Comparison of ENCODE assay signal across 1 cellular context in genomic region chr5:7868773-7869473, GRCh38.
TF ChIP-seq lines count a peak whose summit lies in the region.

A gene with protein sequence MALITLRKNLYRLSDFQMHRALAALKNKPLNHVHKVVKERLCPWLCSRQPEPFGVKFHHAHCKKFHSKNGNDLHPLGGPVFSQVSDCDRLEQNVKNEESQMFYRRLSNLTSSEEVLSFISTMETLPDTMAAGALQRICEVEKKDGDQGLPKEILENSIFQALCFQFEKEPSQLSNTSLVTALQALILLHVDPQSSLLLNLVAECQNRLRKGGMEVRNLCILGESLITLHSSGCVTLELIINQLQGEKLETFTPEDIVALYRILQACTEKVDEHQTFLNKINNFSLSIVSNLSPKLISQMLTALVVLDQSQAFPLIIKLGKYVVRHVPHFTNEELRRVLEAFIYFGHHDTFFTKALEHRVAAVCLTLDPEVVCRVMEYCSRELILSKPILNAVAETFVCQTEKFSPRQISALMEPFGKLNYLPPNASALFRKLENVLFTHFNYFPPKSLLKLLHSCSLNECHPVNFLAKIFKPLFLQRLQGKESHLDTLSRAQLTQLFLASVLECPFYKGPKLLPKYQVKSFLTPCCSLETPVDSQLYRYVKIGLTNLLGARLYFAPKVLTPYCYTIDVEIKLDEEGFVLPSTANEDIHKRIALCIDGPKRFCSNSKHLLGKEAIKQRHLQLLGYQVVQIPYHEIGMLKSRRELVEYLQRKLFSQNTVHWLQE (minus strand): TSS chr5:7869031. CDS start chr5:7868083, 948 bp downstream.
TSS of gene MTRR (plus strand) at chr5:7869148. CDS start at chr5:7870795, 1,647 bp downstream.

TF ChIP-seq in K562, 482 proteins besides CTCF, POLR2A, EP300 and RAD21 (continued from another document and continues in another):
- TF ChIP-seq, protein P1, sequence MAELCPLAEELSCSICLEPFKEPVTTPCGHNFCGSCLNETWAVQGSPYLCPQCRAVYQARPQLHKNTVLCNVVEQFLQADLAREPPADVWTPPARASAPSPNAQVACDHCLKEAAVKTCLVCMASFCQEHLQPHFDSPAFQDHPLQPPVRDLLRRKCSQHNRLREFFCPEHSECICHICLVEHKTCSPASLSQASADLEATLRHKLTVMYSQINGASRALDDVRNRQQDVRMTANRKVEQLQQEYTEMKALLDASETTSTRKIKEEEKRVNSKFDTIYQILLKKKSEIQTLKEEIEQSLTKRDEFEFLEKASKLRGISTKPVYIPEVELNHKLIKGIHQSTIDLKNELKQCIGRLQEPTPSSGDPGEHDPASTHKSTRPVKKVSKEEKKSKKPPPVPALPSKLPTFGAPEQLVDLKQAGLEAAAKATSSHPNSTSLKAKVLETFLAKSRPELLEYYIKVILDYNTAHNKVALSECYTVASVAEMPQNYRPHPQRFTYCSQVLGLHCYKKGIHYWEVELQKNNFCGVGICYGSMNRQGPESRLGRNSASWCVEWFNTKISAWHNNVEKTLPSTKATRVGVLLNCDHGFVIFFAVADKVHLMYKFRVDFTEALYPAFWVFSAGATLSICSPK (IDR thresholded peaks at IDR 0.05; ENCODE audit: borderline replicate concordance) = no peak
- TF ChIP-seq ETV6 (IDR thresholded peaks at IDR 0.05; ENCODE audit: borderline replicate concordance in 1 of 2, low read depth in 2 of 2, low read length in 1 of 2) (no peak), ETV6 (CRISPR knock-in tag; IDR thresholded peaks at IDR 0.05; ENCODE audit: borderline replicate concordance) (no peak), HOXB6 (CRISPR knock-in tag; IDR thresholded peaks at IDR 0.05; ENCODE audit: borderline replicate concordance) (no peak), PHF20 (IDR thresholded peaks at IDR 0.05; ENCODE audit: partially characterized antibody) (peak; percentile 13), ZNF780A (CRISPR knock-in tag; IDR thresholded peaks at IDR 0.05) (no peak), NFIC (IDR thresholded peaks at IDR 0.05) (peak; percentile 48), ADNP (tag; IDR thresholded peaks at IDR 0.05) (no peak), VEZF1 (CRISPR knock-in tag; IDR thresholded peaks at IDR 0.05) (no peak; the same call in 1 of the 2 replicates), TOE1 (IDR thresholded peaks at IDR 0.05; ENCODE audit: borderline replicate concordance) (peak; percentile 86), TOE1 (CRISPR knock-in tag; IDR thresholded peaks at IDR 0.05; ENCODE audit: borderline replicate concordance, low read depth) (no peak), ILF3 (IDR thresholded peaks at IDR 0.05; ENCODE audit: borderline replicate concordance) (no peak), ZBTB8A (IDR thresholded peaks at IDR 0.05; ENCODE audit: partially characterized antibody) (no peak), PURB (CRISPR knock-in tag; IDR thresholded peaks at IDR 0.05; ENCODE audit: low read depth) (no peak), CC2D1A (IDR thresholded peaks at IDR 0.05) (0 out of 2 replicates have a peak, but pooled peaks have one; percentile 19), ELF1 (tag; IDR thresholded peaks at IDR 0.05) (peak; percentile 54; the same call in 1 of the 2 replicates), SAP30 (IDR thresholded peaks at IDR 0.05; ENCODE audit: borderline replicate concordance, insufficient read depth, low read depth, low read length, poor library complexity, severe bottlenecking) (peak; percentile 90), CEBPB (tag; IDR thresholded peaks at IDR 0.05) (peak; percentile 69), ZBED1 (IDR thresholded peaks at IDR 0.05) (0 out of 2 replicates have a peak, but pooled peaks have one; percentile 47), ZNF12 (CRISPR knock-in tag; IDR thresholded peaks at IDR 0.05) (peak; percentile 69; the same call in 1 of the 2 replicates), TAF1 (IDR thresholded peaks at IDR 0.05; ENCODE audit: control insufficient read depth, extremely low read depth, insufficient read depth, low read length, severe bottlenecking) (peak; percentile 58), ASH1L (IDR thresholded peaks at IDR 0.05; ENCODE audit: borderline replicate concordance, low read depth, partially characterized antibody) (peak; percentile 85), E2F6 (IDR thresholded peaks at IDR 0.05; ENCODE audit: borderline replicate concordance in 1 of 2, extremely low read depth in 1 of 2, insufficient read depth in 1 of 2, insufficient read length in 1 of 2, low read depth in 1 of 2, low read length in 1 of 2, poor library complexity in 1 of 2, severe bottlenecking in 1 of 2) (peak; percentile 76 to 82), NFATC3 (IDR thresholded peaks at IDR 0.05) (no peak), XRCC5 (IDR thresholded peaks at IDR 0.05; ENCODE audit: low read depth, low read length) (peak; percentile 25; the same call in 1 of the 2 replicates), BHLHE40 (IDR thresholded peaks at IDR 0.05; ENCODE audit: low read length) (0 out of 2 replicates have a peak, but pooled peaks have one; percentile 4), ZSCAN29 (IDR thresholded peaks at IDR 0.05) (no peak), PHF21A (IDR thresholded peaks at IDR 0.05; ENCODE audit: borderline replicate concordance, low read depth) (no peak), ESRRB (CRISPR knock-in tag; IDR thresholded peaks at IDR 0.05; ENCODE audit: borderline replicate concordance) (no peak), GATA2 (CRISPR knock-in tag; IDR thresholded peaks at IDR 0.05) (no peak), HNRNPLL (IDR thresholded peaks at IDR 0.05; ENCODE audit: low read depth, low read length, poor library complexity, severe bottlenecking) (peak; percentile 81), ZNF217 (CRISPR knock-in tag; IDR thresholded peaks at IDR 0.05) (no peak), ZNF696 (CRISPR knock-in tag; conservative IDR thresholded peaks at IDR 0.05) (no peak), GATAD2B (IDR thresholded peaks at IDR 0.05; ENCODE audit: borderline replicate concordance) (no peak), HDAC1 (IDR thresholded peaks at IDR 0.05) (peak in 1 of 2 experiments; percentile 85; a peak in 2 of 4 replicates), SMARCC2 (IDR thresholded peaks at IDR 0.05; ENCODE audit: low read depth) (no peak), TEAD4 (IDR thresholded peaks at IDR 0.05; ENCODE audit: low read length) (no peak), TEAD4 (CRISPR knock-in tag; IDR thresholded peaks at IDR 0.05; ENCODE audit: borderline replicate concordance) (no peak), MYNN (IDR thresholded peaks at IDR 0.05) (no peak), MYNN (CRISPR knock-in tag; IDR thresholded peaks at IDR 0.05) (0 out of 2 replicates have a peak, but pooled peaks have one; percentile 41), ZNF311 (CRISPR knock-in tag; IDR thresholded peaks at IDR 0.05) (no peak)
- TF ChIP-seq, protein P2, sequence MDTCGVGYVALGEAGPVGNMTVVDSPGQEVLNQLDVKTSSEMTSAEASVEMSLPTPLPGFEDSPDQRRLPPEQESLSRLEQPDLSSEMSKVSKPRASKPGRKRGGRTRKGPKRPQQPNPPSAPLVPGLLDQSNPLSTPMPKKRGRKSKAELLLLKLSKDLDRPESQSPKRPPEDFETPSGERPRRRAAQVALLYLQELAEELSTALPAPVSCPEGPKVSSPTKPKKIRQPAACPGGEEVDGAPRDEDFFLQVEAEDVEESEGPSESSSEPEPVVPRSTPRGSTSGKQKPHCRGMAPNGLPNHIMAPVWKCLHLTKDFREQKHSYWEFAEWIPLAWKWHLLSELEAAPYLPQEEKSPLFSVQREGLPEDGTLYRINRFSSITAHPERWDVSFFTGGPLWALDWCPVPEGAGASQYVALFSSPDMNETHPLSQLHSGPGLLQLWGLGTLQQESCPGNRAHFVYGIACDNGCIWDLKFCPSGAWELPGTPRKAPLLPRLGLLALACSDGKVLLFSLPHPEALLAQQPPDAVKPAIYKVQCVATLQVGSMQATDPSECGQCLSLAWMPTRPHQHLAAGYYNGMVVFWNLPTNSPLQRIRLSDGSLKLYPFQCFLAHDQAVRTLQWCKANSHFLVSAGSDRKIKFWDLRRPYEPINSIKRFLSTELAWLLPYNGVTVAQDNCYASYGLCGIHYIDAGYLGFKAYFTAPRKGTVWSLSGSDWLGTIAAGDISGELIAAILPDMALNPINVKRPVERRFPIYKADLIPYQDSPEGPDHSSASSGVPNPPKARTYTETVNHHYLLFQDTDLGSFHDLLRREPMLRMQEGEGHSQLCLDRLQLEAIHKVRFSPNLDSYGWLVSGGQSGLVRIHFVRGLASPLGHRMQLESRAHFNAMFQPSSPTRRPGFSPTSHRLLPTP (IDR thresholded peaks at IDR 0.05; ENCODE audit: borderline replicate concordance, extremely low read depth, insufficient read length) = no peak
- TF ChIP-seq, protein P3, sequence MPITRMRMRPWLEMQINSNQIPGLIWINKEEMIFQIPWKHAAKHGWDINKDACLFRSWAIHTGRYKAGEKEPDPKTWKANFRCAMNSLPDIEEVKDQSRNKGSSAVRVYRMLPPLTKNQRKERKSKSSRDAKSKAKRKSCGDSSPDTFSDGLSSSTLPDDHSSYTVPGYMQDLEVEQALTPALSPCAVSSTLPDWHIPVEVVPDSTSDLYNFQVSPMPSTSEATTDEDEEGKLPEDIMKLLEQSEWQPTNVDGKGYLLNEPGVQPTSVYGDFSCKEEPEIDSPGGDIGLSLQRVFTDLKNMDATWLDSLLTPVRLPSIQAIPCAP (CRISPR knock-in tag; IDR thresholded peaks at IDR 0.05; ENCODE audit: borderline replicate concordance) = no peak
- TF ChIP-seq, protein P4, sequence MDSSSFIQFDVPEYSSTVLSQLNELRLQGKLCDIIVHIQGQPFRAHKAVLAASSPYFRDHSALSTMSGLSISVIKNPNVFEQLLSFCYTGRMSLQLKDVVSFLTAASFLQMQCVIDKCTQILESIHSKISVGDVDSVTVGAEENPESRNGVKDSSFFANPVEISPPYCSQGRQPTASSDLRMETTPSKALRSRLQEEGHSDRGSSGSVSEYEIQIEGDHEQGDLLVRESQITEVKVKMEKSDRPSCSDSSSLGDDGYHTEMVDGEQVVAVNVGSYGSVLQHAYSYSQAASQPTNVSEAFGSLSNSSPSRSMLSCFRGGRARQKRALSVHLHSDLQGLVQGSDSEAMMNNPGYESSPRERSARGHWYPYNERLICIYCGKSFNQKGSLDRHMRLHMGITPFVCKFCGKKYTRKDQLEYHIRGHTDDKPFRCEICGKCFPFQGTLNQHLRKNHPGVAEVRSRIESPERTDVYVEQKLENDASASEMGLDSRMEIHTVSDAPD (CRISPR knock-in tag; IDR thresholded peaks at IDR 0.05) = no peak
- TF ChIP-seq, protein P5, sequence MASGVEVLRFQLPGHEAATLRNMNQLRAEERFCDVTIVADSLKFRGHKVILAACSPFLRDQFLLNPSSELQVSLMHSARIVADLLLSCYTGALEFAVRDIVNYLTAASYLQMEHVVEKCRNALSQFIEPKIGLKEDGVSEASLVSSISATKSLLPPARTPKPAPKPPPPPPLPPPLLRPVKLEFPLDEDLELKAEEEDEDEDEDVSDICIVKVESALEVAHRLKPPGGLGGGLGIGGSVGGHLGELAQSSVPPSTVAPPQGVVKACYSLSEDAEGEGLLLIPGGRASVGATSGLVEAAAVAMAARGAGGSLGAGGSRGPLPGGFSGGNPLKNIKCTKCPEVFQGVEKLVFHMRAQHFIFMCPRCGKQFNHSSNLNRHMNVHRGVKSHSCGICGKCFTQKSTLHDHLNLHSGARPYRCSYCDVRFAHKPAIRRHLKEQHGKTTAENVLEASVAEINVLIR (CRISPR knock-in tag; IDR thresholded peaks at IDR 0.05) = peak; percentile 80
- TF ChIP-seq, protein P6, sequence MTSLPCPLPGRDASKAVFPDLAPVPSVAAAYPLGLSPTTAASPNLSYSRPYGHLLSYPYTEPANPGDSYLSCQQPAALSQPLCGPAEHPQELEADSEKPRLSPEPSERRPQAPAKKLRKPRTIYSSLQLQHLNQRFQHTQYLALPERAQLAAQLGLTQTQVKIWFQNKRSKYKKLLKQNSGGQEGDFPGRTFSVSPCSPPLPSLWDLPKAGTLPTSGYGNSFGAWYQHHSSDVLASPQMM (CRISPR knock-in tag; IDR thresholded peaks at IDR 0.05) = no peak
- TF ChIP-seq, protein P7, sequence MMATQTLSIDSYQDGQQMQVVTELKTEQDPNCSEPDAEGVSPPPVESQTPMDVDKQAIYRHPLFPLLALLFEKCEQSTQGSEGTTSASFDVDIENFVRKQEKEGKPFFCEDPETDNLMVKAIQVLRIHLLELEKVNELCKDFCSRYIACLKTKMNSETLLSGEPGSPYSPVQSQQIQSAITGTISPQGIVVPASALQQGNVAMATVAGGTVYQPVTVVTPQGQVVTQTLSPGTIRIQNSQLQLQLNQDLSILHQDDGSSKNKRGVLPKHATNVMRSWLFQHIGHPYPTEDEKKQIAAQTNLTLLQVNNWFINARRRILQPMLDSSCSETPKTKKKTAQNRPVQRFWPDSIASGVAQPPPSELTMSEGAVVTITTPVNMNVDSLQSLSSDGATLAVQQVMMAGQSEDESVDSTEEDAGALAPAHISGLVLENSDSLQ (IDR thresholded peaks at IDR 0.05) = peak; percentile 26; the same call in 1 of the 2 replicates
- TF ChIP-seq, protein P8, sequence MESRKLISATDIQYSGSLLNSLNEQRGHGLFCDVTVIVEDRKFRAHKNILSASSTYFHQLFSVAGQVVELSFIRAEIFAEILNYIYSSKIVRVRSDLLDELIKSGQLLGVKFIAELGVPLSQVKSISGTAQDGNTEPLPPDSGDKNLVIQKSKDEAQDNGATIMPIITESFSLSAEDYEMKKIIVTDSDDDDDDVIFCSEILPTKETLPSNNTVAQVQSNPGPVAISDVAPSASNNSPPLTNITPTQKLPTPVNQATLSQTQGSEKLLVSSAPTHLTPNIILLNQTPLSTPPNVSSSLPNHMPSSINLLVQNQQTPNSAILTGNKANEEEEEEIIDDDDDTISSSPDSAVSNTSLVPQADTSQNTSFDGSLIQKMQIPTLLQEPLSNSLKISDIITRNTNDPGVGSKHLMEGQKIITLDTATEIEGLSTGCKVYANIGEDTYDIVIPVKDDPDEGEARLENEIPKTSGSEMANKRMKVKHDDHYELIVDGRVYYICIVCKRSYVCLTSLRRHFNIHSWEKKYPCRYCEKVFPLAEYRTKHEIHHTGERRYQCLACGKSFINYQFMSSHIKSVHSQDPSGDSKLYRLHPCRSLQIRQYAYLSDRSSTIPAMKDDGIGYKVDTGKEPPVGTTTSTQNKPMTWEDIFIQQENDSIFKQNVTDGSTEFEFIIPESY (CRISPR knock-in tag; IDR thresholded peaks at IDR 0.05) = 0 out of 2 replicates have a peak, but pooled peaks have one; percentile 14
